In the genomic region with DNA sequence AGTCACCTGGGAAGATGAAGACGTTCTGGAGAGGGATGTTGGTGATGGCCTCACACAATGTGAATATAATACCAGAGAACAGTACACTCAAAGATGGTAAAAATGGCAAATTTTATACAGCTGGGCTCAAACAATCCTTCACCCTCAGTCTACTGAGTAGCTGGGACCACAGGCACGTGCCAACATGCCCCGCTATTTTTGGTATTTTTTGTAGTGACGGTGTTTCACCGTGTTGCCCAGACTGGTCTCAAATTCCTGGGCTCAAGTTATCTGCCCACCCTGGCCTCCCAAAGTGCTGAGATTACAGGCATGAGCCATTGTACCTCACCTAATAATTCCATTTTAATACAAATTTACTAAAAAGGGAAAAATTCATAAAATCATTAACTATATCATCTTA, we compare ENCODE assay signal across 8 cellular contexts.
"Had no signal": no experiment of that assay in that cellular context is flagged by ENCODE, and none has a peak within 500 bp of the region (broad histone marks: within the 10 kb centered on the region; RNA-seq: fewer than 3 reads in every experiment).

No MANE protein-coding gene starts in this region.

- H3K9me3 ChIP-seq: HAP-1 had no signal

- H3K4me1 ChIP-seq: HAP-1 had no signal

- ATAC-seq: GM23338, HCT116 had no signal

- H2AFZ ChIP-seq: GM23338 had no signal

- H3K4me3 ChIP-seq: GM23338, HAP-1 had no signal

- FAIRE-seq: H1, HTR-8/SVneo had no signal

- DNase-seq: H7, HFFc6, IMR-90 had no signal

- H3K4me2 ChIP-seq: GM23338 had no signal

- H3K36me3 ChIP-seq: HAP-1 had no signal
